Comparison of ENCODE assay signal across 18 cellular contexts in the genomic region with DNA sequence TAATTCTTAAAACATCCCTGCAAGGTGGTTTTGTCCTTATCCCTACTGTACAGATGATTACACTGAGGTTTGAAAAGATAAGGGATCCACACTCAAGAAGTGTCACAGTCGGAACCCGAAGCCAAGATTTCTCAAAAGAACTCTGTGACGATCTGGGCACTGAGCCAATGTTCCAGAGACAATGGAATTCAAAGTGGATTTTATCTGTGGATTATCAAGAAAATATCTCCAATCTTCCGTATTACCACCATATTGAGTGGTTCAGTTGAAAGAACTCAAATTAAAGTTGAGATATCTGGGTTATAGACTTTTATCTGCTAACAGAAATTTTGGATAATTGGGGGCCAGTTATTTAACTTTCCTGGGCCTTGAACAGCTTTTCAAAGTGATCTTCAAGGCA.
"Had no signal": no experiment of that assay in that cellular context is flagged by ENCODE, and none has a peak within 500 bp of the region (broad histone marks: within the 10 kb centered on the region; RNA-seq: fewer than 3 reads in every experiment).

No MANE protein-coding gene starts in this region.

- H3K36me3 Mint-ChIP-seq: activated CD4-positive, alpha-beta memory T cell treated with anti-CD3 and anti-CD28 coated beads for 36 hours; natural killer cell treated with Interleukin-12 subunit alpha and Interleukin-12 subunit beta and Interleukin-15 and Interleukin-18, amount 100 ng/mL, for 72 hours had no signal

- H3K36me3 ChIP-seq: ascending aorta, WERI-Rb-1 had no signal

- ATAC-seq: activated CD4-positive, alpha-beta T cell treated with anti-CD3 and anti-CD28 coated beads for 36 hours; activated CD8-positive, alpha-beta memory T cell treated with anti-CD3 and anti-CD28 coated beads, Interleukin-2, amount 10 ng/mL, durations not matched to agents 7 days and 5 days; activated naive CD8-positive, alpha-beta T cell treated with anti-CD3 and anti-CD28 coated beads, Interleukin-2, amount 50 U/mL, for 24 hours; esophagus mucosa; natural killer cell treated with Interleukin-12 subunit alpha and Interleukin-12 subunit beta and Interleukin-15 and Interleukin-18, amount 100 ng/mL, for 72 hours had no signal

- H3K27me3 Mint-ChIP-seq: activated CD4-positive, alpha-beta memory T cell treated with anti-CD3 and anti-CD28 coated beads for 36 hours had no signal

- H3K27ac ChIP-seq: ascending aorta, skin epidermis, WERI-Rb-1 had no signal

- H3K27me3 ChIP-seq: ascending aorta had no signal

- H3K9me3 ChIP-seq: ascending aorta had no signal

- H3K9me3 Mint-ChIP-seq: activated CD4-positive, alpha-beta memory T cell treated with anti-CD3 and anti-CD28 coated beads for 36 hours; activated naive CD8-positive, alpha-beta T cell treated with anti-CD3 and anti-CD28 coated beads, Interleukin-2, amount 50 U/mL, for 24 hours; natural killer cell treated with Interleukin-12 subunit alpha and Interleukin-12 subunit beta and Interleukin-15 and Interleukin-18, amount 100 ng/mL, for 72 hours had no signal

- H3K4me3 Mint-ChIP-seq: activated CD4-positive, alpha-beta memory T cell treated with anti-CD3 and anti-CD28 coated beads for 36 hours; activated CD4-positive, alpha-beta T cell treated with anti-CD3 and anti-CD28 coated beads for 36 hours; activated CD8-positive, alpha-beta memory T cell treated with anti-CD3 and anti-CD28 coated beads, Interleukin-2, amount 10 ng/mL, durations not matched to agents 7 days and 5 days; activated naive CD4-positive, alpha-beta T cell treated with anti-CD3 and anti-CD28 coated beads for 36 hours; activated naive CD8-positive, alpha-beta T cell treated with anti-CD3 and anti-CD28 coated beads, Interleukin-2, amount 50 U/mL, for 24 hours; natural killer cell treated with Interleukin-12 subunit alpha and Interleukin-12 subunit beta and Interleukin-15 and Interleukin-18, amount 100 ng/mL, for 72 hours had no signal

- DNase-seq: activated CD4-positive, alpha-beta memory T cell treated with anti-CD3 and anti-CD28 coated beads for 36 hours; activated CD4-positive, alpha-beta T cell treated with anti-CD3 and anti-CD28 coated beads for 36 hours; activated CD8-positive, alpha-beta memory T cell treated with anti-CD3 and anti-CD28 coated beads, Interleukin-2, amount 10 ng/mL, durations not matched to agents 7 days and 5 days; activated naive CD4-positive, alpha-beta T cell treated with anti-CD3 and anti-CD28 coated beads for 36 hours; activated naive CD8-positive, alpha-beta T cell treated with anti-CD3 and anti-CD28 coated beads, Interleukin-2, amount 50 U/mL, for 24 hours; activated T-cell treated with anti-CD3 and anti-CD28 coated beads, Interleukin-2, amount 50 U/mL, for 1 hour; nucleus accumbens; posterior cingulate gyrus; stimulated activated CD4-positive, alpha-beta T cell treated with anti-CD3 and anti-CD28 coated beads, Interleukin-15, amount 100 ng/mL, for 24 hours; stimulated activated CD4-positive, alpha-beta T cell treated with anti-CD3 and anti-CD28 coated beads, Interleukin-4, amount 100 ng/mL, for 1 hour; stimulated activated naive CD4-positive, alpha-beta T cell; T-helper 1 cell; WERI-Rb-1 had no signal

- H3K27ac Mint-ChIP-seq: activated CD4-positive, alpha-beta memory T cell treated with anti-CD3 and anti-CD28 coated beads for 36 hours; activated CD4-positive, alpha-beta T cell treated with anti-CD3 and anti-CD28 coated beads for 36 hours; activated CD8-positive, alpha-beta memory T cell treated with anti-CD3 and anti-CD28 coated beads, Interleukin-2, amount 10 ng/mL, durations not matched to agents 7 days and 5 days; activated naive CD4-positive, alpha-beta T cell treated with anti-CD3 and anti-CD28 coated beads for 36 hours; activated naive CD8-positive, alpha-beta T cell treated with anti-CD3 and anti-CD28 coated beads, Interleukin-2, amount 50 U/mL, for 24 hours; activated T-helper 2 cell treated with anti-CD3 and anti-CD28 coated beads, Interferon-gamma antibody, Interleukin-2, Interleukin-4, amounts not matched to agents 10 μg/mL and 5 μg/mL and 100 μg/mL, durations not matched to agents 14 hours and 24 hours and 36 hours; natural killer cell treated with Interleukin-12 subunit alpha and Interleukin-12 subunit beta and Interleukin-15 and Interleukin-18, amount 100 ng/mL, for 72 hours had no signal

- H3K4me1 Mint-ChIP-seq: activated CD4-positive, alpha-beta T cell treated with anti-CD3 and anti-CD28 coated beads for 36 hours; activated CD8-positive, alpha-beta memory T cell treated with anti-CD3 and anti-CD28 coated beads, Interleukin-2, amount 10 ng/mL, durations not matched to agents 7 days and 5 days; activated naive CD8-positive, alpha-beta T cell treated with anti-CD3 and anti-CD28 coated beads, Interleukin-2, amount 50 U/mL, for 24 hours had no signal

- H3K4me3 ChIP-seq: ascending aorta, skin epidermis had no signal

- H3K4me1 ChIP-seq: ascending aorta had no signal
